Comparison of ENCODE assay signal across 20 cellular contexts in genomic region chr15:88987951-88988671, GRCh38.
DNase-seq lines count a peak whose midpoint lies in the region; ATAC-seq and TF ChIP-seq lines count a peak whose summit lies in the region.
"Had no signal": no experiment of that assay in that cellular context is flagged by ENCODE, and none has a peak within 500 bp of the region (broad histone marks: within the 10 kb centered on the region; RNA-seq: fewer than 3 reads in every experiment).

No MANE protein-coding gene starts in this region.

- H3F3A ChIP-seq in GM23248 (ENCODE audit: insufficient read depth): peaks cover 26% of the 10 kb centered on the region
- peaks cover 7% of the 10 kb centered on the region for H3F3A ChIP-seq in smooth muscle cell (ENCODE audit: low read depth)

- in situ Hi-C loops in GM23248 (cut with MboI): no loop called here

- H3K9me3 ChIP-seq in GM23248 (ENCODE audit: low read depth): no peaks in the 10 kb centered on the region
- H3K9me3 ChIP-seq in NT2/D1 (ENCODE audit: insufficient read depth, low read length): peaks cover 10% of the 10 kb centered on the region; the same call in 1 of the 2 replicates
- no peaks in the 10 kb centered on the region for H3K9me3 ChIP-seq in smooth muscle cell (replicated peaks; ENCODE audit: low read depth)
- no peaks in the 10 kb centered on the region for H3K9me3 ChIP-seq in upper lobe of left lung
- H3K9me3 ChIP-seq: BLaER1 treated with 17β-estradiol and CSF1 and Interleukin-3, amounts not matched to agents 10 nM and 100 nM; tibial artery had no signal

- TF ChIP-seq POLR2A in upper lobe of left lung (IDR thresholded peaks at IDR 0.05): no peak

- H3K4me3 ChIP-seq in GM23248: no peak overlapping the region
- no peak overlapping the region for H3K4me3 ChIP-seq in NT2/D1 (ENCODE audit: insufficient read length, low read depth)
- H3K4me3 ChIP-seq in smooth muscle cell: no peak overlapping the region
- H3K4me3 ChIP-seq in upper lobe of left lung: no peak overlapping the region
- H3K4me3 ChIP-seq: BLaER1 treated with 17β-estradiol and CSF1 and Interleukin-3, amounts not matched to agents 10 nM and 100 nM; tibial artery had no signal

- H2AFZ ChIP-seq in GM23248 (no peak overlapping the region), smooth muscle cell (ENCODE audit: low read depth) (peak overlapping the region; percentile 2)

- H4K20me1 ChIP-seq in GM23248 (ENCODE audit: insufficient read depth) (no peaks in the 10 kb centered on the region), smooth muscle cell (ENCODE audit: low read depth) (no peaks in the 10 kb centered on the region)
- H4K20me1 ChIP-seq: BLaER1 treated with 17β-estradiol and CSF1 and Interleukin-3, amounts not matched to agents 10 nM and 100 nM had no signal

- no peak overlapping the region for H3K27ac ChIP-seq in GM23248
- H3K27ac ChIP-seq in smooth muscle cell (ENCODE audit: low read depth): no peak overlapping the region
- no peak overlapping the region for H3K27ac ChIP-seq in upper lobe of left lung
- H3K27ac ChIP-seq: BLaER1 treated with 17β-estradiol and CSF1 and Interleukin-3, amounts not matched to agents 10 nM and 100 nM; tibial artery had no signal

- H3K79me2 ChIP-seq in GM23248 (ENCODE audit: insufficient read depth): no peaks in the 10 kb centered on the region
- H3K79me2 ChIP-seq in smooth muscle cell (ENCODE audit: low read depth): no peaks in the 10 kb centered on the region

- no peak for ATAC-seq in upper lobe of left lung (ENCODE audit: low FRiP score in 2 of 2)
- ATAC-seq: activated CD8-positive, alpha-beta T cell treated with anti-CD3 and anti-CD28 coated beads for 36 hours; activated T-cell treated with anti-CD3 and anti-CD28 coated beads, Interleukin-2, amount 50 U/mL, for 72 hours; naive thymus-derived CD4-positive, alpha-beta T cell; stimulated activated naive B cell treated with anti-CD40 and anti-IgM and Interleukin-4, amounts not matched to agents 10 μg/mL and 1 μg/mL and 100 μg/mL, for 72 hours; T-cell had no signal

- TF ChIP-seq CTCF in smooth muscle cell (IDR thresholded peaks at IDR 0.05; ENCODE audit: borderline replicate concordance, insufficient read depth, poor library complexity, severe bottlenecking) (no peak), upper lobe of left lung (IDR thresholded peaks at IDR 0.05) (no peak)

- H3K4me1 ChIP-seq in GM23248 (ENCODE audit: insufficient read depth) (peaks cover 41% of the 10 kb centered on the region), NT2/D1 (ENCODE audit: insufficient read depth, insufficient read length) (peaks cover 9% of the 10 kb centered on the region), smooth muscle cell (ENCODE audit: low read depth) (peaks cover 36% of the 10 kb centered on the region), upper lobe of left lung (no peaks in the 10 kb centered on the region)

- H3K9me2 ChIP-seq in GM23248 (ENCODE audit: insufficient read depth): no peaks in the 10 kb centered on the region

- H3K9ac ChIP-seq in GM23248 (no peak overlapping the region), NT2/D1 (ENCODE audit: insufficient read length, low read depth) (peak overlapping the region; percentile 46), smooth muscle cell (ENCODE audit: low read depth) (no peak overlapping the region)
- H3K9ac ChIP-seq: BLaER1 treated with 17β-estradiol and CSF1 and Interleukin-3, amounts not matched to agents 10 nM and 100 nM had no signal

- DNase-seq in GM23248: peak; percentile 69
- DNase-seq in NT2/D1 (ENCODE audit: low read depth, low spot score): no peak
- DNase-seq in hepatic stellate cell (ENCODE audit: low spot score): peak; percentile 27
- DNase-seq in smooth muscle cell (lab: John Stamatoyannopoulos, UW; ENCODE audit: unreplicated experiment): no peak
- DNase-seq in putamen (ENCODE audit: low spot score): no peak
- DNase-seq in upper lobe of left lung: no peak
- no peak for DNase-seq in NCI-H446 treated with DMSO at 0.1 percent for 48 hours (lab: John Stamatoyannopoulos, UW)
- DNase-seq: activated CD8-positive, alpha-beta T cell treated with anti-CD3 and anti-CD28 coated beads for 36 hours; activated naive CD8-positive, alpha-beta T cell treated with anti-CD3 and anti-CD28 coated beads for 36 hours; activated T-cell treated with anti-CD3 and anti-CD28 coated beads, Interleukin-2, amount 50 U/mL, for 72 hours; dermis blood vessel endothelial cell; DMS153; mammary epithelial cell; naive thymus-derived CD4-positive, alpha-beta T cell; NCI-H1048; RPMI8226; stimulated activated naive B cell treated with anti-CD40 and anti-IgM and Interleukin-4, amounts not matched to agents 10 μg/mL and 1 μg/mL and 100 μg/mL, for 72 hours; T-cell; tibial artery had no signal

- TF ChIP-seq EP300 in upper lobe of left lung (IDR thresholded peaks at IDR 0.05): no peak

- H3K4me2 ChIP-seq in GM23248 (ENCODE audit: unreplicated experiment): peak overlapping the region; percentile 60
- H3K4me2 ChIP-seq in smooth muscle cell: no peak overlapping the region
- H3K4me2 ChIP-seq: BLaER1 treated with 17β-estradiol and CSF1 and Interleukin-3, amounts not matched to agents 10 nM and 100 nM had no signal

- H3K36me3 ChIP-seq in GM23248 (ENCODE audit: low read depth) (no peaks in the 10 kb centered on the region), NT2/D1 (ENCODE audit: insufficient read depth, insufficient read length, low read length) (no peaks in the 10 kb centered on the region), smooth muscle cell (ENCODE audit: low read depth) (no peaks in the 10 kb centered on the region), upper lobe of left lung (no peaks in the 10 kb centered on the region)
- H3K36me3 ChIP-seq: BLaER1 treated with 17β-estradiol and CSF1 and Interleukin-3, amounts not matched to agents 10 nM and 100 nM; tibial artery had no signal

- 65 to 66% methylated on average over 7 of the region's 7 CpGs for WGBS in GM23248 (ENCODE audit: low coverage in 1 of 2, low lambda C conversion rate in 2 of 2, missing lambda C conversion rate in 2 of 2), 2 experiments
- 40% methylated on average over 7 of the region's 7 CpGs for WGBS in smooth muscle cell (ENCODE audit: low lambda C conversion rate)
- WGBS in upper lobe of left lung, 2 donors: 47 to 53% methylated on average over 5 to 7 of the region's 7 CpGs

- no peaks in the 10 kb centered on the region for H3K27me3 ChIP-seq in GM23248 (replicated peaks; ENCODE audit: insufficient read depth)
- H3K27me3 ChIP-seq in NT2/D1 (ENCODE audit: insufficient read depth, insufficient read length): no peaks in the 10 kb centered on the region
- H3K27me3 ChIP-seq in smooth muscle cell (ENCODE audit: low read depth): no peaks in the 10 kb centered on the region
- no peaks in the 10 kb centered on the region for H3K27me3 ChIP-seq in upper lobe of left lung
- H3K27me3 ChIP-seq: BLaER1 treated with 17β-estradiol and CSF1 and Interleukin-3, amounts not matched to agents 10 nM and 100 nM; tibial artery had no signal

Comparison
In these comparisons a context has a peak if more than half of its experiments do, and no peak if none do; other contexts are left out.
1. DNase-seq: peak in GM23248 (single experiment) and hepatic stellate cell (single experiment); none in NT2/D1 (single experiment), smooth muscle cell (single experiment), putamen (single experiment), upper lobe of left lung (0 of 2) and NCI-H446 treated with DMSO at 0.1 percent for 48 hours (single experiment).